ENCODE assay signal across 1 cellular context in genomic region chr7:143315782-143316181, GRCh38.
TF ChIP-seq lines count a peak whose summit lies in the region.

Gene CLCN1 (plus strand): TSS chr7:143316111. CDS start chr7:143316213, 102 bp downstream.

TF ChIP-seq in K562, 482 proteins besides CTCF, POLR2A, EP300 and RAD21:
- no peak for TF ChIP-seq NFE2 (IDR thresholded peaks at IDR 0.05; ENCODE audit: low read depth)
- TF ChIP-seq MEIS2 (IDR thresholded peaks at IDR 0.05; ENCODE audit: partially characterized antibody): no peak
- peak; percentile 10; the same call in 1 of the 2 replicates for TF ChIP-seq C11orf30 (IDR thresholded peaks at IDR 0.05; ENCODE audit: low read depth)
- TF ChIP-seq ZNF586 (CRISPR knock-in tag; conservative IDR thresholded peaks at IDR 0.05): no peak
- TF ChIP-seq ZNF316 (IDR thresholded peaks at IDR 0.05): peak; percentile 34; the same call in 1 of the 2 replicates
